Comparison of ENCODE assay signal across 17 cellular contexts in genomic region chr5:159814810-159815585, GRCh38.
DNase-seq lines count a peak whose midpoint lies in the region; FAIRE-seq and TF ChIP-seq lines count a peak whose summit lies in the region.
"Had no signal": no experiment of that assay in that cellular context is flagged by ENCODE, and none has a peak within 500 bp of the region (broad histone marks: within the 10 kb centered on the region; RNA-seq: fewer than 3 reads in every experiment).

No MANE protein-coding gene starts in this region.

- H3K4me3 ChIP-seq in astrocyte (ENCODE audit: insufficient read depth, low read depth, low read length): no peak overlapping the region
- H3K4me3 ChIP-seq in fibroblast of the aortic adventitia (ENCODE audit: low read depth, low read length): no peak overlapping the region
- H3K4me3 ChIP-seq: K562 had no signal

- peak; percentile 10 for DNase-seq in HS-5 (ENCODE audit: low read depth)
- peak; percentile 10 for DNase-seq in astrocyte (ENCODE audit: low read depth)
- peak; percentile 37 for DNase-seq in fibroblast of the aortic adventitia (ENCODE audit: low read depth)
- DNase-seq in smooth muscle cell of the brain vasculature (ENCODE audit: low read depth, low spot score): peak; percentile 18
- DNase-seq in GM12892 (ENCODE audit: insufficient read length): no peak
- DNase-seq in NCI-H2171 (lab: John Stamatoyannopoulos, UW): no peak
- DNase-seq in GM13977 (ENCODE audit: low spot score): no peak
- DNase-seq: C1 segment of cervical spinal cord, DMS 273 treated with DMSO at 0.1 percent for 48 hours, NCI-H1048, NCI-H1694, NCI-H446, NCI-H774, Right ventricle myocardium superior had no signal

- H3K36me3 Mint-ChIP-seq in astrocyte (ENCODE audit: low read depth, unreplicated experiment): no peaks in the 10 kb centered on the region

- peak; percentile 23 for FAIRE-seq in astrocyte (lab: Jason Lieb, UNC)
- FAIRE-seq in GM12892 (lab: Jason Lieb, UNC): no peak
- FAIRE-seq: GM18507, HTR-8/SVneo, K562 had no signal

- H2AFZ ChIP-seq in astrocyte (ENCODE audit: low read depth, low read length): no peak overlapping the region

- no peak overlapping the region for H3K4me2 ChIP-seq in astrocyte (ENCODE audit: low read length)

- in situ Hi-C loops in GM13977 (cut with MboI; ENCODE audit: low pct_unique_long_range_greater_than_20kb, low sequenced_read_pairs, unreplicated experiment): no loop called here

- TF ChIP-seq CTCF in astrocyte (IDR thresholded peaks at IDR 0.05; ENCODE audit: insufficient read depth, low read depth, low read length) (no peak), fibroblast of the aortic adventitia (IDR thresholded peaks at IDR 0.05; ENCODE audit: insufficient read depth, low read length) (no peak), GM13977 (IDR thresholded peaks at IDR 0.05; ENCODE audit: extremely low read depth, insufficient read depth, missing control alignments) (no peak)

- no peaks in the 10 kb centered on the region for H3K27me3 Mint-ChIP-seq in astrocyte (ENCODE audit: low read depth, unreplicated experiment)

- H3K27ac Mint-ChIP-seq in astrocyte (ENCODE audit: unreplicated experiment): no peak overlapping the region

- H3K4me3 Mint-ChIP-seq in astrocyte (ENCODE audit: unreplicated experiment): no peak overlapping the region

- H3K79me2 ChIP-seq in astrocyte (ENCODE audit: insufficient read depth, low read length): no peaks in the 10 kb centered on the region

- H4K20me1 ChIP-seq in astrocyte (ENCODE audit: insufficient read depth, low read length): no peaks in the 10 kb centered on the region

- H3K27me3 ChIP-seq in astrocyte (ENCODE audit: insufficient read depth, low read length): no peaks in the 10 kb centered on the region

- peaks cover 10% of the 10 kb centered on the region for H3K4me1 Mint-ChIP-seq in astrocyte (ENCODE audit: low read depth, unreplicated experiment)

- no peaks in the 10 kb centered on the region for H3K36me3 ChIP-seq in astrocyte (ENCODE audit: insufficient read depth, low read length)

- H3K9ac ChIP-seq in astrocyte (ENCODE audit: low read length): no peak overlapping the region

- no peak for TF ChIP-seq POLR2A in GM12892 (IDR thresholded peaks at IDR 0.05; ENCODE audit: low read depth, low read length)

- no peaks in the 10 kb centered on the region for H3K9me3 ChIP-seq in astrocyte (ENCODE audit: insufficient read depth, low read depth, low read length)

- no peak overlapping the region for H3K27ac ChIP-seq in astrocyte (ENCODE audit: low read depth, low read length)

- peaks cover 6% of the 10 kb centered on the region for H3K4me1 ChIP-seq in astrocyte (ENCODE audit: insufficient read depth, low read length)

- H3K9me3 Mint-ChIP-seq in astrocyte (ENCODE audit: unreplicated experiment): peaks cover 2% of the 10 kb centered on the region

Comparison
In these comparisons a context has a peak if more than half of its experiments do, and no peak if none do; other contexts are left out.
1. DNase-seq: peak in HS-5 (single experiment), astrocyte (single experiment), fibroblast of the aortic adventitia (single experiment) and smooth muscle cell of the brain vasculature (single experiment); none in GM12892 (single experiment), NCI-H2171 (single experiment) and GM13977 (single experiment).